ENCODE assay signal across 12 cellular contexts in the genomic region with DNA sequence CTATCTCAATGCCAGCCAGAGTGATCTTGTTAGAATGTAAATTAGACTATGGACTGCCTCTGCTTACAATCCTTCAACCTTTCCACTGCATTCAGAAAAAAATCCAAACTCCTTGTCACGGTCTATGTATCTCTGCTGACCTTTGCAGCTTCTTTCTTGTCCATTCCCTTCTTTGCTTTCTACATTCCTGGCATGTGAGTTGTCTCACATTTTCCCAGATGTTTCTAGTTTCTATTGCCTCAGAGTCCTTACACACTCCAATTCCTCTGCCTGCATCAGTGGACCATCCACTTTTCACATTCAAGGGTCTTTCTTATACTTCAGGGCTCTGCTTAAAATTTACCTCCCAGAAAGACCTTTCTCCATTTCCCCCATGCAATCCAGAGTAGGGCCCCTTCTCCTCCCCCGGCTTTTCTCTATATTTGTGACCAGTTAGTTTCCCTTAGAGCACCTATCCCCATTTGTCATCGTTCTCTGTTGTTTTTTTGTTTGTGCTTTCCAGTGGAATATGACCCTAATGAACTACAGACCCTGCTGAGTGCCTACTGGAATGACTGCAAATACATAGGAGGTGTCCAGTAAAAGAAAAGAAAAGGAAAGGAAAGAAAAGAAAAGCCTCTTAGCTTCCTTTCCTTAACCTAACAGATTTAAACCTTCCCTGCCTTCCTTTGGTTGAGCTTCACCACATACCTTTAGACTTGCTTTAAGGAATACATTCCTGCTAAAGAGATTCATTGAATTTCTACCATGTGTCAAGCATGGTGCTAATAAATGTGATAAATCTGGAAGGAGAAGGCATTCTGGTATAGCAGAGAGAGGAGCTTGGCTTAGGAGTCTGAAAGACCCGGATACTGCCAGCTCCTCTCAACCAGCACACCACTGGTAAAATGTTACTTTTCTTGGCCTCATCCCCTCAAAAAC.
A peak's percentile ranks its signal among the peaks of the same experiment; 100 is the strongest.
DNase-seq lines count a peak whose midpoint lies in the region; TF ChIP-seq lines count a peak whose summit lies in the region.
"Had no signal": no experiment of that assay in that cellular context is flagged by ENCODE, and none has a peak within 500 bp of the region (broad histone marks: within the 10 kb centered on the region; RNA-seq: fewer than 3 reads in every experiment).

No MANE protein-coding gene starts in this region.

- H3K4me3 ChIP-seq in tibial artery: no peak overlapping the region

- no peaks in the 10 kb centered on the region for H3K27me3 Mint-ChIP-seq in activated CD4-positive, alpha-beta T cell treated with anti-CD3 and anti-CD28 coated beads, Interleukin-2, amount 10 ng/mL, durations not matched to agents 24 days and 14 days
- H3K27me3 Mint-ChIP-seq in activated T-cell treated with anti-CD3 and anti-CD28 coated beads, Interleukin-2, amount 50 U/mL, for 24 hours: no peaks in the 10 kb centered on the region

- no peaks in the 10 kb centered on the region for H3K27me3 ChIP-seq in tibial artery

- no peaks in the 10 kb centered on the region for H3K9me3 ChIP-seq in tibial artery

- no peaks in the 10 kb centered on the region for H3K9me3 Mint-ChIP-seq in activated CD4-positive, alpha-beta T cell treated with anti-CD3 and anti-CD28 coated beads, Interleukin-2, amount 10 ng/mL, durations not matched to agents 24 days and 14 days
- no peaks in the 10 kb centered on the region for H3K9me3 Mint-ChIP-seq in activated T-cell treated with anti-CD3 and anti-CD28 coated beads, Interleukin-2, amount 50 U/mL, for 24 hours
- H3K9me3 Mint-ChIP-seq: activated T-cell treated with anti-CD3 and anti-CD28 coated beads, Interleukin-2, amount 50 U/mL, for 4 hours had no signal

- TF ChIP-seq CTCF in tibial artery (IDR thresholded peaks at IDR 0.05): no peak

- intact Hi-C loops in activated CD4-positive, alpha-beta T cell treated with anti-CD3 and anti-CD28 coated beads, Interleukin-2, amount 10 ng/mL, durations not matched to agents 24 days and 14 days (cut with micrococcal nuclease): no loop called here
- intact Hi-C loops in tibial artery (cut with DNase I; ENCODE audit: low total_unique reads): no loop called here

- H3K27ac ChIP-seq in tibial artery: no peak overlapping the region

- no peaks in the 10 kb centered on the region for H3K36me3 ChIP-seq in tibial artery

- H3K4me3 Mint-ChIP-seq in activated CD4-positive, alpha-beta T cell treated with anti-CD3 and anti-CD28 coated beads, Interleukin-2, amount 10 ng/mL, durations not matched to agents 24 days and 14 days: no peak overlapping the region
- H3K4me3 Mint-ChIP-seq in activated T-cell treated with anti-CD3 and anti-CD28 coated beads, Interleukin-2, amount 50 U/mL, for 24 hours: no peak overlapping the region
- H3K4me3 Mint-ChIP-seq: activated T-cell treated with anti-CD3 and anti-CD28 coated beads, Interleukin-2, amount 50 U/mL, for 4 hours had no signal

- H3K27ac Mint-ChIP-seq in activated CD4-positive, alpha-beta T cell treated with anti-CD3 and anti-CD28 coated beads, Interleukin-2, amount 10 ng/mL, durations not matched to agents 24 days and 14 days: no peak overlapping the region
- no peak overlapping the region for H3K27ac Mint-ChIP-seq in activated T-cell treated with anti-CD3 and anti-CD28 coated beads, Interleukin-2, amount 50 U/mL, for 24 hours

- peaks cover 0 to 25% (median 10%) of the 10 kb centered on the region in 4 donors for H3K4me1 ChIP-seq in tibial artery

- DNase-seq in activated CD4-positive, alpha-beta T cell treated with anti-CD3 and anti-CD28 coated beads, Interleukin-2, amount 10 ng/mL, durations not matched to agents 24 days and 14 days: peak; percentile 17
- no peak for DNase-seq in activated CD4-positive, alpha-beta T cell treated with anti-CD3 and anti-CD28 coated beads, Interleukin-2, amount 50 U/mL, for 1 hour
- DNase-seq in amniotic stem cell (lab: John Stamatoyannopoulos, UW) (peak; percentile 36), hepatic stellate cell (ENCODE audit: low spot score) (peak; percentile 36), ecto neural progenitor cell (ENCODE audit: low spot score) (no peak), tibial artery (no peak), SIG-M5 (lab: John Stamatoyannopoulos, UW) (no peak)
- no peak for DNase-seq in activated T-cell treated with anti-CD3 and anti-CD28 coated beads, Interleukin-2, amount 50 U/mL, for 24 hours
- DNase-seq: activated CD4-positive, CD25-positive, alpha-beta regulatory T cell treated with anti-CD3 and anti-CD28 coated beads, Interleukin-2, amount 50 U/mL, for 72 hours; activated T-cell treated with anti-CD3 and anti-CD28 coated beads, Interleukin-2, amount 50 U/mL, for 4 hours; DMS79; NCI-H2171 treated with DMSO at 0.1 percent for 48 hours had no signal

- no peaks in the 10 kb centered on the region for H3K4me1 Mint-ChIP-seq in activated CD4-positive, alpha-beta T cell treated with anti-CD3 and anti-CD28 coated beads, Interleukin-2, amount 10 ng/mL, durations not matched to agents 24 days and 14 days
- no peaks in the 10 kb centered on the region for H3K4me1 Mint-ChIP-seq in activated T-cell treated with anti-CD3 and anti-CD28 coated beads, Interleukin-2, amount 50 U/mL, for 24 hours (ENCODE audit: low read depth)

- no peaks in the 10 kb centered on the region for H3K36me3 Mint-ChIP-seq in activated CD4-positive, alpha-beta T cell treated with anti-CD3 and anti-CD28 coated beads, Interleukin-2, amount 10 ng/mL, durations not matched to agents 24 days and 14 days (ENCODE audit: low read depth)
- no peaks in the 10 kb centered on the region for H3K36me3 Mint-ChIP-seq in activated T-cell treated with anti-CD3 and anti-CD28 coated beads, Interleukin-2, amount 50 U/mL, for 24 hours (ENCODE audit: low read depth)

Comparison
In these comparisons a context has a peak if more than half of its experiments do, and no peak if none do; other contexts are left out.
1. DNase-seq: peak in activated CD4-positive, alpha-beta T cell treated with anti-CD3 and anti-CD28 coated beads, Interleukin-2, amount 10 ng/mL, durations not matched to agents 24 days and 14 days (single experiment), amniotic stem cell (single experiment) and hepatic stellate cell (single experiment); none in activated CD4-positive, alpha-beta T cell treated with anti-CD3 and anti-CD28 coated beads, Interleukin-2, amount 50 U/mL, for 1 hour (single experiment), ecto neural progenitor cell (single experiment), activated T-cell treated with anti-CD3 and anti-CD28 coated beads, Interleukin-2, amount 50 U/mL, for 24 hours (single experiment), tibial artery (0 of 2) and SIG-M5 (single experiment).